1 cellular context compared by ENCODE assay signal in the genomic region with DNA sequence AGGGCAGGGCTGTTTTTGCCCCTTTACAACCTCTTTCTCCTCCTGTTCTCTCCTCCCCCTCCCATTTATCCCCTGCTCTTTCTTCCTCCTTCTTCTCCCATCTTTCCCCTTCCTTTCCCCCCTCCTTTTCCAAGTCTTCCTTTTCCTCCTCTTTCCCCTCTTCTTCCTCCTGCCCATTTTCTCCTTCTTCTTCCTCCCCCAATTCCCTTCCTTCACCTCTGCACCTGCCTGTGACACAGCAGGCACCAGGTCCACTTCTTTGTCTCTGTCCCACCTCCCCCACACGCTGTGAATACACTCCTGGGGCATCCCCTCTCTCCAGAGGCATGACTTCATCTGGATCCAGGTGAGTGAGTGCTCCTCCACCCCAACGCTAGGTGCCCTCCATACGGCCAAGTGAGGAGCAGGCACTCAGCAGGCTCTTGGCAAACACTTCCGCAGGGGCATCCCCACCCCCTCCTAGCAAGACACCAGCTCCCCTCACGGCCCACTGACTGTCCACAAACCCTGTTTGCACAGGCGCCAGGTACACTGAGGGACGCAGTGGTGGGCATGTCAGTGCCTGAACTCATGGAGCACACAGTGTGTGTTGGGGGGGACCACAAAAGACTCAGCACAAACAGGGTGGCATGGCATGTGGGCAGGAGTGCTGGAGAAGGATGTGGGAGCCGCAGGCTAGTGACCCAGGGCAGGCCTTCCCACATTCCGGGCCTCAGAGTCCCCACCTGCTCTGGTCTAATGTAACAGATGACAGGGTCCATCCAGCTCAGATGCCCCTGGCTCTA.
TF ChIP-seq lines count a peak whose summit lies in the region.

No MANE protein-coding gene starts in this region.

TF ChIP-seq in HEK293, 187 proteins besides CTCF, POLR2A, EP300 and RAD21 (continued from another document):
- TF ChIP-seq, protein P1, sequence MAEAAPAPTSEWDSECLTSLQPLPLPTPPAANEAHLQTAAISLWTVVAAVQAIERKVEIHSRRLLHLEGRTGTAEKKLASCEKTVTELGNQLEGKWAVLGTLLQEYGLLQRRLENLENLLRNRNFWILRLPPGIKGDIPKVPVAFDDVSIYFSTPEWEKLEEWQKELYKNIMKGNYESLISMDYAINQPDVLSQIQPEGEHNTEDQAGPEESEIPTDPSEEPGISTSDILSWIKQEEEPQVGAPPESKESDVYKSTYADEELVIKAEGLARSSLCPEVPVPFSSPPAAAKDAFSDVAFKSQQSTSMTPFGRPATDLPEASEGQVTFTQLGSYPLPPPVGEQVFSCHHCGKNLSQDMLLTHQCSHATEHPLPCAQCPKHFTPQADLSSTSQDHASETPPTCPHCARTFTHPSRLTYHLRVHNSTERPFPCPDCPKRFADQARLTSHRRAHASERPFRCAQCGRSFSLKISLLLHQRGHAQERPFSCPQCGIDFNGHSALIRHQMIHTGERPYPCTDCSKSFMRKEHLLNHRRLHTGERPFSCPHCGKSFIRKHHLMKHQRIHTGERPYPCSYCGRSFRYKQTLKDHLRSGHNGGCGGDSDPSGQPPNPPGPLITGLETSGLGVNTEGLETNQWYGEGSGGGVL (tag by site-specific recombination; IDR thresholded peaks at IDR 0.05), result peak; percentile 78
- peak; percentile 49; the same call in 1 of the 2 replicates for TF ChIP-seq ZNF223 (tag by site-specific recombination; IDR thresholded peaks at IDR 0.05)
- TF ChIP-seq ZNF677 (tag by site-specific recombination; IDR thresholded peaks at IDR 0.05), result no peak
- TF ChIP-seq ZNF175 (tag by site-specific recombination; IDR thresholded peaks at IDR 0.05), result no peak; the same call in 1 of the 2 replicates
- 0 out of 2 replicates have a peak, but pooled peaks have one; percentile 14 for TF ChIP-seq ZFHX2 (tag by site-specific recombination; conservative IDR thresholded peaks at IDR 0.05)
- TF ChIP-seq, protein P2, sequence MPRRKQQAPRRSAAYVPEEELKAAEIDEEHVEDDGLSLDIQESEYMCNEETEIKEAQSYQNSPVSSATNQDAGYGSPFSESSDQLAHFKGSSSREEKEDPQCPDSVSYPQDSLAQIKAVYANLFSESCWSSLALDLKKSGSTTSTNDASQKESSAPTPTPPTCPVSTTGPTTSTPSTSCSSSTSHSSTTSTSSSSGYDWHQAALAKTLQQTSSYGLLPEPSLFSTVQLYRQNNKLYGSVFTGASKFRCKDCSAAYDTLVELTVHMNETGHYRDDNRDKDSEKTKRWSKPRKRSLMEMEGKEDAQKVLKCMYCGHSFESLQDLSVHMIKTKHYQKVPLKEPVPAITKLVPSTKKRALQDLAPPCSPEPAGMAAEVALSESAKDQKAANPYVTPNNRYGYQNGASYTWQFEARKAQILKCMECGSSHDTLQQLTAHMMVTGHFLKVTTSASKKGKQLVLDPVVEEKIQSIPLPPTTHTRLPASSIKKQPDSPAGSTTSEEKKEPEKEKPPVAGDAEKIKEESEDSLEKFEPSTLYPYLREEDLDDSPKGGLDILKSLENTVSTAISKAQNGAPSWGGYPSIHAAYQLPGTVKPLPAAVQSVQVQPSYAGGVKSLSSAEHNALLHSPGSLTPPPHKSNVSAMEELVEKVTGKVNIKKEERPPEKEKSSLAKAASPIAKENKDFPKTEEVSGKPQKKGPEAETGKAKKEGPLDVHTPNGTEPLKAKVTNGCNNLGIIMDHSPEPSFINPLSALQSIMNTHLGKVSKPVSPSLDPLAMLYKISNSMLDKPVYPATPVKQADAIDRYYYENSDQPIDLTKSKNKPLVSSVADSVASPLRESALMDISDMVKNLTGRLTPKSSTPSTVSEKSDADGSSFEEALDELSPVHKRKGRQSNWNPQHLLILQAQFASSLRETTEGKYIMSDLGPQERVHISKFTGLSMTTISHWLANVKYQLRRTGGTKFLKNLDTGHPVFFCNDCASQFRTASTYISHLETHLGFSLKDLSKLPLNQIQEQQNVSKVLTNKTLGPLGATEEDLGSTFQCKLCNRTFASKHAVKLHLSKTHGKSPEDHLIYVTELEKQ (tag by site-specific recombination; IDR thresholded peaks at IDR 0.05; ENCODE audit: borderline replicate concordance), result no peak
- peak; percentile 50; the same call in 1 of the 2 replicates for TF ChIP-seq ZIC2 (tag by site-specific recombination; IDR thresholded peaks at IDR 0.05)
- no peak for TF ChIP-seq KLF16 (tag by site-specific recombination; IDR thresholded peaks at IDR 0.05)
- no peak for TF ChIP-seq ZNF623 (tag by site-specific recombination; IDR thresholded peaks at IDR 0.05)
- TF ChIP-seq ZNF366 (tag by site-specific recombination; conservative IDR thresholded peaks at IDR 0.05), result peak; percentile 78
- TF ChIP-seq KLF9 (tag by site-specific recombination; IDR thresholded peaks at IDR 0.05; ENCODE audit: low read depth), result no peak
- no peak for TF ChIP-seq OSR2 (tag by site-specific recombination; IDR thresholded peaks at IDR 0.05)
- no peak for TF ChIP-seq HOXC10 (CRISPR knock-in tag; IDR thresholded peaks at IDR 0.05)
- TF ChIP-seq, protein P3, sequence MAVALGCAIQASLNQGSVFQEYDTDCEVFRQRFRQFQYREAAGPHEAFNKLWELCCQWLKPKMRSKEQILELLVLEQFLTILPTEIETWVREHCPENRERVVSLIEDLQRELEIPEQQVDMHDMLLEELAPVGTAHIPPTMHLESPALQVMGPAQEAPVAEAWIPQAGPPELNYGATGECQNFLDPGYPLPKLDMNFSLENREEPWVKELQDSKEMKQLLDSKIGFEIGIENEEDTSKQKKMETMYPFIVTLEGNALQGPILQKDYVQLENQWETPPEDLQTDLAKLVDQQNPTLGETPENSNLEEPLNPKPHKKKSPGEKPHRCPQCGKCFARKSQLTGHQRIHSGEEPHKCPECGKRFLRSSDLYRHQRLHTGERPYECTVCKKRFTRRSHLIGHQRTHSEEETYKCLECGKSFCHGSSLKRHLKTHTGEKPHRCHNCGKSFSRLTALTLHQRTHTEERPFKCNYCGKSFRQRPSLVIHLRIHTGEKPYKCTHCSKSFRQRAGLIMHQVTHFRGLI (tag by site-specific recombination; IDR thresholded peaks at IDR 0.05), result no peak
- no peak for TF ChIP-seq ZNF324 (tag by site-specific recombination; IDR thresholded peaks at IDR 0.05)
- TF ChIP-seq, protein P4, sequence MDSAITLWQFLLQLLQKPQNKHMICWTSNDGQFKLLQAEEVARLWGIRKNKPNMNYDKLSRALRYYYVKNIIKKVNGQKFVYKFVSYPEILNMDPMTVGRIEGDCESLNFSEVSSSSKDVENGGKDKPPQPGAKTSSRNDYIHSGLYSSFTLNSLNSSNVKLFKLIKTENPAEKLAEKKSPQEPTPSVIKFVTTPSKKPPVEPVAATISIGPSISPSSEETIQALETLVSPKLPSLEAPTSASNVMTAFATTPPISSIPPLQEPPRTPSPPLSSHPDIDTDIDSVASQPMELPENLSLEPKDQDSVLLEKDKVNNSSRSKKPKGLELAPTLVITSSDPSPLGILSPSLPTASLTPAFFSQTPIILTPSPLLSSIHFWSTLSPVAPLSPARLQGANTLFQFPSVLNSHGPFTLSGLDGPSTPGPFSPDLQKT (IDR thresholded peaks at IDR 0.05; ENCODE audit: borderline replicate concordance, low read depth, low read length), result no peak
- no peak for TF ChIP-seq GLI2 (tag by site-specific recombination; IDR thresholded peaks at IDR 0.05; ENCODE audit: borderline replicate concordance, low read depth)
- TF ChIP-seq PRDM1 (tag by site-specific recombination; IDR thresholded peaks at IDR 0.05), result peak; percentile 47; the same call in 1 of the 2 replicates
- TF ChIP-seq ZXDB (tag by site-specific recombination; IDR thresholded peaks at IDR 0.05), result no peak
- no peak for TF ChIP-seq ZNF624 (tag by site-specific recombination; IDR thresholded peaks at IDR 0.05)
- no peak for TF ChIP-seq ZNF174 (tag by site-specific recombination; IDR thresholded peaks at IDR 0.05)
- no peak for TF ChIP-seq ZNF354C (tag by site-specific recombination; IDR thresholded peaks at IDR 0.05; ENCODE audit: borderline replicate concordance, low read depth)
- no peak for TF ChIP-seq ZNF202 (tag by site-specific recombination; IDR thresholded peaks at IDR 0.05; ENCODE audit: borderline replicate concordance)
- TF ChIP-seq ZNF571 (tag by site-specific recombination; IDR thresholded peaks at IDR 0.05), result no peak
- TF ChIP-seq, protein P5, sequence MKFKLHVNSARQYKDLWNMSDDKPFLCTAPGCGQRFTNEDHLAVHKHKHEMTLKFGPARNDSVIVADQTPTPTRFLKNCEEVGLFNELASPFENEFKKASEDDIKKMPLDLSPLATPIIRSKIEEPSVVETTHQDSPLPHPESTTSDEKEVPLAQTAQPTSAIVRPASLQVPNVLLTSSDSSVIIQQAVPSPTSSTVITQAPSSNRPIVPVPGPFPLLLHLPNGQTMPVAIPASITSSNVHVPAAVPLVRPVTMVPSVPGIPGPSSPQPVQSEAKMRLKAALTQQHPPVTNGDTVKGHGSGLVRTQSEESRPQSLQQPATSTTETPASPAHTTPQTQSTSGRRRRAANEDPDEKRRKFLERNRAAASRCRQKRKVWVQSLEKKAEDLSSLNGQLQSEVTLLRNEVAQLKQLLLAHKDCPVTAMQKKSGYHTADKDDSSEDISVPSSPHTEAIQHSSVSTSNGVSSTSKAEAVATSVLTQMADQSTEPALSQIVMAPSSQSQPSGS (tag by site-specific recombination; IDR thresholded peaks at IDR 0.05; ENCODE audit: low read depth), result no peak
- no peak for TF ChIP-seq RBAK (tag by site-specific recombination; IDR thresholded peaks at IDR 0.05)
- TF ChIP-seq ZNF658 (tag by site-specific recombination; IDR thresholded peaks at IDR 0.05), result no peak
